Comparison of ENCODE assay signal across 7 cellular contexts in the genomic region with DNA sequence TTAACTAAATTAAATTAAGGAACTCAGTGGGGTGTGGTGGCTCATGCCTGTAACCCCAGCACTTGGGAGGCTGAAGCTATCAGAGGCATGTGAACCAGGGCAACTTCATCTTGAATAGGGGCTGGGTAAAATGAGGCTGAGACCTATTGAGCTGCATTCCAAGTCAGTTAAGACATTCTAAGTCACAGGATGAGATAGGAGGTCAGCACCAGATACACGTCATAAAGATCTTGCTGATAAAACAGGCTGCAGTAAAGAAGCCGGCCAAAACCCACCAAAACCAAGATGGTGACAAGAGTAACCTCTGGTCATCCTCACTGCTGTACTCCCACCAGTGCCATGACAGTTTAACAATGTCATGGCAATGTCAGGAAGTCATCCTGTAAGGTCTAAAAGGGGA. TPM values are rescaled to one million over a fixed set of nuclear protein-coding genes. Genes with fewer than 3 reads are reported as not detected.
DNase-seq lines count a peak whose midpoint lies in the region; TF ChIP-seq lines count a peak whose summit lies in the region.
"Not testable (repeated sequence)": the region's sequence is repeated elsewhere in the genome, so short reads cannot be mapped to it uniquely, and the experiment has no call there.
"Had no signal": no experiment of that assay in that cellular context is flagged by ENCODE, and none has a peak within 500 bp of the region (broad histone marks: within the 10 kb centered on the region; RNA-seq: fewer than 3 reads in every experiment).

No MANE protein-coding gene starts in this region.

- DNase-seq in EL: peak; percentile 13
- DNase-seq in M059J (ENCODE audit: low read depth): peak; percentile 57
- not testable (repeated sequence) for DNase-seq in OCI-LY7 (ENCODE audit: low spot score)
- DNase-seq in islet precursor cell: peak; percentile 73

- not testable (repeated sequence) for H3K9me2 ChIP-seq in OCI-LY7 (ENCODE audit: insufficient read depth, low read length)

- H3K4me2 ChIP-seq in OCI-LY7 (ENCODE audit: low read length): peak overlapping the region; percentile 55

- not testable (repeated sequence) for H3K36me3 ChIP-seq in HEK293 (ENCODE audit: control insufficient read depth in 2 of 2, insufficient read depth in 1 of 2, low read length in 2 of 2); OCI-LY7 (ENCODE audit: insufficient read depth, low read length)

- H3K79me2 ChIP-seq in OCI-LY7 (ENCODE audit: insufficient read depth, low read depth, low read length): not testable (repeated sequence)

- intact Hi-C loops in OCI-LY7 (cut with micrococcal nuclease; ENCODE audit: unreplicated experiment): not testable (repeated sequence)

- H3K4me1 ChIP-seq in HEK293 (ENCODE audit: control insufficient read depth, insufficient read depth, low read length): not testable (repeated sequence)
- peaks cover 73% of the 10 kb centered on the region for H3K4me1 ChIP-seq in OCI-LY7 (ENCODE audit: insufficient read depth, low read length, poor library complexity, severe bottlenecking)

- BruUV-seq in OCI-LY7 (replicated peaks; lab: Mats Ljungman, UMichigan): not testable (repeated sequence)

- H3K9me3 ChIP-seq in HEK293 (ENCODE audit: control insufficient read depth, insufficient read depth, low read depth, low read length); OCI-LY7 (ENCODE audit: low read length): not testable (repeated sequence)

- POLR2A ChIA-PET in HEK293 (lab: Yijun Ruan, JAX): not testable (repeated sequence)
- POLR2A ChIA-PET in OCI-LY7 (lab: Charles Lee): interaction anchor here (8.9 kb wide), 1 partner anchor 18 kb away, joined by 70 read pairs; no protein-coding TSS in a partner anchor

- CTCF ChIA-PET in HEK293 (lab: Yijun Ruan, JAX); OCI-LY7 (lab: Charles Lee; ENCODE audit: unreplicated experiment): not testable (repeated sequence)

- H3K4me3 ChIP-seq in HEK293 (ENCODE audit: low read depth, low read length); OCI-LY7 (ENCODE audit: low read depth, low read length, poor library complexity, severe bottlenecking): not testable (repeated sequence)

- not testable (repeated sequence) for TF ChIP-seq CTCF in HEK293 (tag by site-specific recombination; IDR thresholded peaks at IDR 0.05); OCI-LY7 (conservative IDR thresholded peaks at IDR 0.05; ENCODE audit: low read length)

- not testable (repeated sequence) for H3K27ac ChIP-seq in HEK293 (ENCODE audit: extremely low read depth, low read depth, low read length)
- H3K27ac ChIP-seq in OCI-LY7 (ENCODE audit: low read depth, low read length, poor library complexity, severe bottlenecking): peak overlapping the region; percentile 52

- not testable (repeated sequence) for H4K20me1 ChIP-seq in OCI-LY7 (ENCODE audit: insufficient read depth, low read length)

- H2AFZ ChIP-seq in OCI-LY7 (ENCODE audit: low read length): peak overlapping the region; percentile 63; the same call in 1 of the 2 replicates

TF ChIP-seq in HEK293, 187 proteins besides CTCF, POLR2A, EP300 and RAD21:
- TF ChIP-seq ZNF664 (tag by site-specific recombination; IDR thresholded peaks at IDR 0.05): 0 out of 2 replicates have a peak, but pooled peaks have one; percentile 18

RNA-seq across cellular contexts. Expression of a gene that starts 6.2 kb away (rescaled TPM):
- total RNA-seq in M059J (2014; rRNA removed; shearing (Covaris generic)): not detected in 2 replicates
- 19.6 and 20.3 TPM in 2 replicates for total RNA-seq in OCI-LY7 (2014; rRNA removed; shearing (Covaris generic))
- total RNA-seq in OCI-LY7 (2022): 63.8 and 66.7 TPM in 2 replicates
- total RNA-seq: Caco-2, H7 had no signal

RNA-seq across cellular contexts. Expression of a gene that starts 36.7 kb away (rescaled TPM):
- total RNA-seq in M059J (2014; rRNA removed; shearing (Covaris generic)): 6.4 and 7.4 TPM in 2 replicates
- total RNA-seq in OCI-LY7 (2014; rRNA removed; shearing (Covaris generic)): 9.1 and 12.2 TPM in 2 replicates
- 32.1 and 35.8 TPM in 2 replicates for total RNA-seq in OCI-LY7 (2022)

RNA-seq across cellular contexts. Expression of a gene that starts 36.7 kb away (rescaled TPM):
- 81.1 and 108 TPM in 2 replicates for total RNA-seq in M059J (2014; rRNA removed; shearing (Covaris generic))
- 143 and 150 TPM in 2 replicates for total RNA-seq in OCI-LY7 (2014; rRNA removed; shearing (Covaris generic))
- 113 and 126 TPM in 2 replicates for total RNA-seq in OCI-LY7 (2022)

Comparison
In these comparisons a context has a peak if more than half of its experiments do, and no peak if none do; other contexts are left out.
1. RNA of a gene that starts 6.2 kb away (total RNA-seq): 19.6 to 66.7 TPM in OCI-LY7; not detected in M059J; every median in the first group is over 10 times any median in the second.